9 cellular contexts compared by ENCODE assay signal in the genomic region with DNA sequence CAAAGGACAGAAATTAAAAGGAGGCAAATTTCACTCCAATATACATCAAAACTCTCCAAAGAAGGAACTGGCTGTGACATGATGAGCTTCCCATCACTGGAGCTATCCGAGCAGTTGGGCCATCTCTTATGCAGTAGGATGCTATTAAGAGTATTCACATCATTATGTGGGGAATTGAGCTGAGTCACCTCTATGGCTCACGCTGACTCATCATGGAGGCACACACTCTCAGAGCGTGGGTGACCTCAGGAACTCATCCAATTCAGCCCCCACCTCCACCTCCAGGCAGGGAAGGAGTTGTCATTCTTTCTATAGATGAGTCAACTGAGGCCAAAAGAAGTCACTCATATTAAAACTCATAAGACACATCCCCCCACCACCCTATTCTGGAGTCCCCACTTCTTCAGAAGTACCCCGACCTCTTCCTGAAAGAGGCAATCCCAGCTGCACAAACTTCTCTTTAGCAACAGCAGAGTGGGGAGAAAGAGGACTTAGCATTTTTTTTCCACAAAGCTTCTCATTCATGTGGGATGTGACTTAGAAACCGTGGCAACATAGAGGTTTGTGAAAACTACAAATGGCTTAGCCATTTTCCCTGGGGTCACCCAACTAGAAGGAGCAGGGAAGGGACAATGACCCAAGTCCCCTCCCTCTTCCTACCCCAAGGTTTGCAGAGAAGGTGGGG. TPM values are rescaled to one million over a fixed set of nuclear protein-coding genes. Genes with fewer than 3 reads are reported as not detected.
DNase-seq lines count a peak whose midpoint lies in the region; ATAC-seq and TF ChIP-seq lines count a peak whose summit lies in the region.
"Had no signal": no experiment of that assay in that cellular context is flagged by ENCODE, and none has a peak within 500 bp of the region (broad histone marks: within the 10 kb centered on the region; RNA-seq: fewer than 3 reads in every experiment).

No MANE protein-coding gene starts in this region.

- H3K27ac Mint-ChIP-seq in activated CD4-positive, alpha-beta T cell treated with anti-CD3 and anti-CD28 coated beads for 36 hours = no peak overlapping the region
- H3K27ac Mint-ChIP-seq in brain = peak overlapping the region in 4 of 5 experiments; percentile 45 to 83 (median 57)
- H3K27ac Mint-ChIP-seq: activated B cell treated with CpG ODN at 0.5 μM for 24 hours had no signal

- no peak overlapping the region for H3K9ac ChIP-seq in neuronal stem cell (ENCODE audit: low read depth, low read length, poor library complexity)

- no peaks in the 10 kb centered on the region for H3K9me3 Mint-ChIP-seq in activated CD4-positive, alpha-beta T cell treated with anti-CD3 and anti-CD28 coated beads for 36 hours (ENCODE audit: low read depth)
- peaks cover 0 to 3% (median 0%) of the 10 kb centered on the region in 5 experiments for H3K9me3 Mint-ChIP-seq in brain
- H3K9me3 Mint-ChIP-seq: activated B cell treated with CpG ODN at 0.5 μM for 24 hours had no signal

- no peak overlapping the region for H3K27ac ChIP-seq in neuronal stem cell (replicated peaks; ENCODE audit: low read length)

- H3K36me3 ChIP-seq in neuronal stem cell (replicated peaks in 1 of 2; ENCODE audit: control insufficient read depth in 2 of 2, insufficient read depth in 2 of 2, low read length in 2 of 2) = no peaks in the 10 kb centered on the region

- no peaks in the 10 kb centered on the region for H3K36me3 Mint-ChIP-seq in activated CD4-positive, alpha-beta T cell treated with anti-CD3 and anti-CD28 coated beads for 36 hours (ENCODE audit: low read depth)
- H3K36me3 Mint-ChIP-seq in brain = no peaks in the 10 kb centered on the region

- POLR2A ChIA-PET in activated CD4-positive, alpha-beta T cell treated with anti-CD3 and anti-CD28 coated beads for 36 hours (lab: Charles Lee) = no interaction called here

- peaks cover 20% of the 10 kb centered on the region for H3K4me1 Mint-ChIP-seq in activated CD4-positive, alpha-beta T cell treated with anti-CD3 and anti-CD28 coated beads for 36 hours
- H3K4me1 Mint-ChIP-seq in brain = peaks cover 25% of the 10 kb centered on the region
- H3K4me1 Mint-ChIP-seq: activated B cell treated with CpG ODN at 0.5 μM for 24 hours had no signal

- CTCF ChIA-PET in activated CD4-positive, alpha-beta T cell treated with anti-CD3 and anti-CD28 coated beads for 36 hours (lab: Charles Lee) = interaction anchor here (0.6 to 1.6 kb wide), 9 partner anchors 9 to 1062 kb away, joined by 3 to 7 read pairs (median 4); a partner anchor contains a TSS

- DNase-seq in activated CD4-positive, alpha-beta T cell treated with anti-CD3 and anti-CD28 coated beads for 36 hours = peak; percentile 82
- no peak for DNase-seq in activated CD4-positive, alpha-beta T cell treated with anti-CD3 and anti-CD28 coated beads, Interleukin-2, amount 50 U/mL, for 1 hour
- peak; percentile 54 for DNase-seq in LoVo (ENCODE audit: low spot score)
- DNase-seq in renal cortical epithelial cell (ENCODE audit: low read depth) = peak; percentile 99
- no peak for DNase-seq in neuronal stem cell (ENCODE audit: low spot score)
- no peak for DNase-seq in NCI-H187 (lab: John Stamatoyannopoulos, UW)
- no peak for DNase-seq in iPS-NIHi11 (ENCODE audit: low spot score)
- DNase-seq: activated B cell treated with CpG ODN at 0.5 μM for 24 hours had no signal

- peak; percentile 93 for ATAC-seq in activated CD4-positive, alpha-beta T cell treated with anti-CD3 and anti-CD28 coated beads for 36 hours

- H3K23ac ChIP-seq in neuronal stem cell (ENCODE audit: low read depth, low read length, poor library complexity) = no peak overlapping the region

- no peak overlapping the region for H4K8ac ChIP-seq in neuronal stem cell (ENCODE audit: low read depth, low read length)

- H3K4me3 Mint-ChIP-seq in activated CD4-positive, alpha-beta T cell treated with anti-CD3 and anti-CD28 coated beads for 36 hours = no peak overlapping the region
- no peak overlapping the region for H3K4me3 Mint-ChIP-seq in brain
- H3K4me3 Mint-ChIP-seq: activated B cell treated with CpG ODN at 0.5 μM for 24 hours had no signal

- H2AFZ ChIP-seq in neuronal stem cell (ENCODE audit: low read length) = no peak overlapping the region

- no peak overlapping the region for H2BK15ac ChIP-seq in neuronal stem cell (ENCODE audit: low read length)

- no peak overlapping the region for H2BK12ac ChIP-seq in neuronal stem cell (ENCODE audit: low read length)

- H3K4me2 ChIP-seq in neuronal stem cell (ENCODE audit: insufficient read depth, low read length, poor library complexity, severe bottlenecking) = no peak overlapping the region

- intact Hi-C loops in activated CD4-positive, alpha-beta T cell treated with anti-CD3 and anti-CD28 coated beads for 36 hours (cut with DNase I, micrococcal nuclease) = loop anchor here (1.0 to 5.0 kb wide), 2 partner anchors 35 to 109 kb away; no protein-coding TSS in a partner anchor

- H2BK5ac ChIP-seq in neuronal stem cell (ENCODE audit: low read length) = no peak overlapping the region

- TF ChIP-seq CTCF in brain (conservative IDR thresholded peaks at IDR 0.05) = no peak

- no peak overlapping the region for H2BK120ac ChIP-seq in neuronal stem cell (ENCODE audit: low read depth, low read length)

- no peak overlapping the region for H4K91ac ChIP-seq in neuronal stem cell (ENCODE audit: low read depth, low read length, poor library complexity)

- no peaks in the 10 kb centered on the region for H3K79me1 ChIP-seq in neuronal stem cell (ENCODE audit: low read depth, low read length)

- no peaks in the 10 kb centered on the region for H3K9me3 ChIP-seq in neuronal stem cell (replicated peaks in 1 of 2; ENCODE audit: control insufficient read depth in 2 of 2, insufficient read depth in 1 of 2, low read depth in 1 of 2, low read length in 2 of 2)

- H3K27me3 ChIP-seq in neuronal stem cell (ENCODE audit: control insufficient read depth in 3 of 3, insufficient read depth in 3 of 3, low read depth in 1 of 3, low read length in 3 of 3) = no peaks in the 10 kb centered on the region

- no peak overlapping the region for H3K18ac ChIP-seq in neuronal stem cell (ENCODE audit: low read length)

- peaks cover 23% of the 10 kb centered on the region for H3K27me3 Mint-ChIP-seq in activated CD4-positive, alpha-beta T cell treated with anti-CD3 and anti-CD28 coated beads for 36 hours
- peaks cover 10% of the 10 kb centered on the region for H3K27me3 Mint-ChIP-seq in brain
- H3K27me3 Mint-ChIP-seq: activated B cell treated with CpG ODN at 0.5 μM for 24 hours had no signal

- no peak overlapping the region for H3K14ac ChIP-seq in neuronal stem cell (ENCODE audit: low read length)

- WGBS in neuronal stem cell (ENCODE audit: extremely low coverage in 2 of 2, insufficient read length in 2 of 2, insufficient replicate concordance in 1 of 2), 2 donors = no CpG with 5 or more reads among the region's 5 CpGs

- H3K4ac ChIP-seq in neuronal stem cell (ENCODE audit: low read length) = no peak overlapping the region

- H3K4me1 ChIP-seq in neuronal stem cell (ENCODE audit: control insufficient read depth in 2 of 2, insufficient read depth in 1 of 2, low read depth in 1 of 2, low read length in 2 of 2) = peaks cover 0 to 9% of the 10 kb centered on the region in 2 donors

- H2AK5ac ChIP-seq in neuronal stem cell (ENCODE audit: low read depth, low read length) = no peak overlapping the region

- H3K4me3 ChIP-seq in neuronal stem cell (ENCODE audit: low read length in 2 of 2) = no peak overlapping the region

RNA-seq across cellular contexts. Expression of a gene that starts 32.5 kb away (rescaled TPM):
- total RNA-seq in activated CD4-positive, alpha-beta T cell treated with anti-CD3 and anti-CD28 coated beads for 36 hours = not detected
- 0.24 TPM for polyA plus RNA-seq in brain (ENCODE audit: insufficient read depth, low read depth, low replicate concordance)
- not detected in 2 replicates for total RNA-seq in renal cortical epithelial cell
- polyA plus RNA-seq in neuronal stem cell (2013, experiment 1 of 2) = 0.11 TPM
- 0.06 TPM for polyA plus RNA-seq in neuronal stem cell (2013, experiment 2 of 2)
- total RNA-seq: activated B cell treated with CpG ODN at 0.5 μM for 24 hours had no signal

Comparison
In these comparisons a context has a peak if more than half of its experiments do, and no peak if none do; other contexts are left out.
1. DNase-seq: peak in activated CD4-positive, alpha-beta T cell treated with anti-CD3 and anti-CD28 coated beads for 36 hours (single experiment), LoVo (single experiment) and renal cortical epithelial cell (single experiment); none in activated CD4-positive, alpha-beta T cell treated with anti-CD3 and anti-CD28 coated beads, Interleukin-2, amount 50 U/mL, for 1 hour (single experiment), neuronal stem cell (single experiment), NCI-H187 (0 of 2) and iPS-NIHi11 (single experiment).